17 cellular contexts compared by ENCODE assay signal in genomic region chr13:66048888-66049287, GRCh38.
A peak's percentile ranks its signal among the peaks of the same experiment; 100 is the strongest.
DNase-seq lines count a peak whose midpoint lies in the region; ATAC-seq and TF ChIP-seq lines count a peak whose summit lies in the region.
"Had no signal": no experiment of that assay in that cellular context is flagged by ENCODE, and none has a peak within 500 bp of the region (broad histone marks: within the 10 kb centered on the region; RNA-seq: fewer than 3 reads in every experiment).

No MANE protein-coding gene starts in this region.

- H3K27ac ChIP-seq in OCI-LY3 (ENCODE audit: low read length): peak overlapping the region; percentile 20; the same call in 1 of the 2 replicates
- H3K27ac ChIP-seq: BLaER1 treated with 17β-estradiol and CSF1 and Interleukin-3, amounts not matched to agents 10 nM and 100 nM had no signal

- in situ Hi-C loops in Caki2 (cut with HindIII; ENCODE audit: low pct_unique_long_range_greater_than_20kb, low sequenced_read_pairs): no loop called here

- H3K9ac ChIP-seq in OCI-LY3 (ENCODE audit: low read length): no peak overlapping the region
- H3K9ac ChIP-seq: BLaER1 treated with 17β-estradiol and CSF1 and Interleukin-3, amounts not matched to agents 10 nM and 100 nM had no signal

- ATAC-seq in sciatic nerve: no peak
- ATAC-seq: CD8-positive, alpha-beta T cell; GM12878; GM23338 had no signal

- H3K79me2 ChIP-seq in OCI-LY3 (ENCODE audit: low read length): no peaks in the 10 kb centered on the region

- H4K20me1 ChIP-seq in OCI-LY3 (ENCODE audit: insufficient read depth, low read length): no peaks in the 10 kb centered on the region
- H4K20me1 ChIP-seq: BLaER1 treated with 17β-estradiol and CSF1 and Interleukin-3, amounts not matched to agents 10 nM and 100 nM had no signal

- TF ChIP-seq CTCF in OCI-LY3 (IDR thresholded peaks at IDR 0.05; ENCODE audit: low read depth, low read length) (no peak), epithelial cell of esophagus (IDR thresholded peaks at IDR 0.05; ENCODE audit: insufficient read depth, low read depth, low read length, missing control alignments) (no peak)

- no peaks in the 10 kb centered on the region for H3K36me3 ChIP-seq in OCI-LY3 (replicated peaks; ENCODE audit: low read depth, low read length)
- H3K36me3 ChIP-seq: BLaER1 treated with 17β-estradiol and CSF1 and Interleukin-3, amounts not matched to agents 10 nM and 100 nM had no signal

- H2AFZ ChIP-seq in OCI-LY3 (ENCODE audit: low read depth, low read length): peak overlapping the region; percentile 73; the same call in 1 of the 2 replicates
- H2AFZ ChIP-seq: GM23338 had no signal

- intact Hi-C loops in sciatic nerve (cut with DNase I): no loop called here

- no peaks in the 10 kb centered on the region for H3K9me3 ChIP-seq in OCI-LY3 (ENCODE audit: insufficient read depth, low read length)

- H3K4me3 ChIP-seq in OCI-LY3 (ENCODE audit: low read length) (no peak overlapping the region), epithelial cell of esophagus (ENCODE audit: low read length) (no peak overlapping the region)
- H3K4me3 ChIP-seq: BLaER1 treated with 17β-estradiol and CSF1 and Interleukin-3, amounts not matched to agents 10 nM and 100 nM; GM12878; GM23338 had no signal

- DNase-seq in Caki2 (ENCODE audit: low read depth): peak; percentile 8
- DNase-seq in epithelial cell of esophagus (ENCODE audit: low read depth): peak; percentile 2
- DNase-seq in sciatic nerve (ENCODE audit: low spot score): no peak
- no peak for DNase-seq in foreskin melanocyte
- DNase-seq in activated CD4-positive, alpha-beta T cell treated with anti-CD3 and anti-CD28 coated beads, Interleukin-2, amount 50 U/mL, for 48 hours: no peak
- no peak for DNase-seq in NCI-H2227 (lab: John Stamatoyannopoulos, UW; ENCODE audit: unreplicated experiment)
- DNase-seq: 8988T; CD8-positive, alpha-beta T cell; DMS 273 treated with DMSO at 0.1 percent for 48 hours; DMS53; DND-41; EL; HCEC 1CT had no signal

- peak overlapping the region; percentile 39 for H3K4me2 ChIP-seq in OCI-LY3 (ENCODE audit: low read length)
- H3K4me2 ChIP-seq: BLaER1 treated with 17β-estradiol and CSF1 and Interleukin-3, amounts not matched to agents 10 nM and 100 nM; GM23338 had no signal

- H3K4me1 ChIP-seq in OCI-LY3 (ENCODE audit: low read length): peaks cover 19% of the 10 kb centered on the region
- H3K4me1 ChIP-seq: BLaER1 treated with 17β-estradiol and CSF1 and Interleukin-3, amounts not matched to agents 10 nM and 100 nM had no signal

- H3K27me3 ChIP-seq in OCI-LY3 (ENCODE audit: low read depth, low read length): no peaks in the 10 kb centered on the region
- H3K27me3 ChIP-seq: BLaER1 treated with 17β-estradiol and CSF1 and Interleukin-3, amounts not matched to agents 10 nM and 100 nM had no signal

Comparison
In these comparisons a context has a peak if more than half of its experiments do, and no peak if none do; other contexts are left out.
1. DNase-seq: peak in Caki2 (single experiment) and epithelial cell of esophagus (single experiment); none in sciatic nerve (single experiment), foreskin melanocyte (single experiment), activated CD4-positive, alpha-beta T cell treated with anti-CD3 and anti-CD28 coated beads, Interleukin-2, amount 50 U/mL, for 48 hours (0 of 2) and NCI-H2227 (single experiment).